1 cellular context compared by ENCODE assay signal in the genomic region with DNA sequence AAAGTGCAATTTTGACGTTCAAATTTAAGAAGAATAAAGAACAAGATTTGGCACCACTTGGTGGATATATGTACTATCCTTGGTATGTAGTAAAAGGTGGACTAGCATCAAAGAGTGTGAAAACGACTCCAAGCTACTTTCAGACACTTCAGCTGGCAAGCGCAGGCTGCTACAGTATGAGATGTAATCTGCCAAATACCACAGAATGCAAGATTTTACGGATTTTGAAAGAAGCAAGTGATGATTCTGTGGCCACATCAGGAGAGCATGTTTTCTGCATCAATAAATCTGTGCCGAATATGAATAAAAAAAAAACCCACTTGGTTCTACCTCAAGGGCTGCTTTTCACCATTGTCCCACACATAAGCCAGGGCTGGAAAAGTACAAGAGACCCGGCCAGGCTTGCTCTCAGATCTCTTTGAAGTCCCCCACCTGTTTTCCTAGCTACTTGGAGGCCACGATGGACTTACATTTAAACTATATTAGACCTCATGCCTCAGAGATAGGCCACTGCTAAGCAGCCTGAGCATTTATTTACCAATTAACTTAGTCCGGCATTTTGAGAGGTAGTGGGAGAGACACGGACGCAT.
A peak's percentile ranks its signal among the peaks of the same experiment; 100 is the strongest.
TF ChIP-seq lines count a peak whose summit lies in the region.

No MANE protein-coding gene starts in this region.

TF ChIP-seq in GM12878, 131 proteins besides CTCF, POLR2A, EP300 and RAD21 (continues in another document):
- TF ChIP-seq, protein P1, sequence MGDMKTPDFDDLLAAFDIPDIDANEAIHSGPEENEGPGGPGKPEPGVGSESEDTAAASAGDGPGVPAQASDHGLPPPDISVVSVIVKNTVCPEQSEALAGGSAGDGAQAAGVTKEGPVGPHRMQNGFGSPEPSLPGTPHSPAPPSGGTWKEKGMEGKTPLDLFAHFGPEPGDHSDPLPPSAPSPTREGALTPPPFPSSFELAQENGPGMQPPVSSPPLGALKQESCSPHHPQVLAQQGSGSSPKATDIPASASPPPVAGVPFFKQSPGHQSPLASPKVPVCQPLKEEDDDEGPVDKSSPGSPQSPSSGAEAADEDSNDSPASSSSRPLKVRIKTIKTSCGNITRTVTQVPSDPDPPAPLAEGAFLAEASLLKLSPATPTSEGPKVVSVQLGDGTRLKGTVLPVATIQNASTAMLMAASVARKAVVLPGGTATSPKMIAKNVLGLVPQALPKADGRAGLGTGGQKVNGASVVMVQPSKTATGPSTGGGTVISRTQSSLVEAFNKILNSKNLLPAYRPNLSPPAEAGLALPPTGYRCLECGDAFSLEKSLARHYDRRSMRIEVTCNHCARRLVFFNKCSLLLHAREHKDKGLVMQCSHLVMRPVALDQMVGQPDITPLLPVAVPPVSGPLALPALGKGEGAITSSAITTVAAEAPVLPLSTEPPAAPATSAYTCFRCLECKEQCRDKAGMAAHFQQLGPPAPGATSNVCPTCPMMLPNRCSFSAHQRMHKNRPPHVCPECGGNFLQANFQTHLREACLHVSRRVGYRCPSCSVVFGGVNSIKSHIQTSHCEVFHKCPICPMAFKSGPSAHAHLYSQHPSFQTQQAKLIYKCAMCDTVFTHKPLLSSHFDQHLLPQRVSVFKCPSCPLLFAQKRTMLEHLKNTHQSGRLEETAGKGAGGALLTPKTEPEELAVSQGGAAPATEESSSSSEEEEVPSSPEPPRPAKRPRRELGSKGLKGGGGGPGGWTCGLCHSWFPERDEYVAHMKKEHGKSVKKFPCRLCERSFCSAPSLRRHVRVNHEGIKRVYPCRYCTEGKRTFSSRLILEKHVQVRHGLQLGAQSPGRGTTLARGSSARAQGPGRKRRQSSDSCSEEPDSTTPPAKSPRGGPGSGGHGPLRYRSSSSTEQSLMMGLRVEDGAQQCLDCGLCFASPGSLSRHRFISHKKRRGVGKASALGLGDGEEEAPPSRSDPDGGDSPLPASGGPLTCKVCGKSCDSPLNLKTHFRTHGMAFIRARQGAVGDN (IDR thresholded peaks at IDR 0.05), result no peak
- TF ChIP-seq, protein P2, sequence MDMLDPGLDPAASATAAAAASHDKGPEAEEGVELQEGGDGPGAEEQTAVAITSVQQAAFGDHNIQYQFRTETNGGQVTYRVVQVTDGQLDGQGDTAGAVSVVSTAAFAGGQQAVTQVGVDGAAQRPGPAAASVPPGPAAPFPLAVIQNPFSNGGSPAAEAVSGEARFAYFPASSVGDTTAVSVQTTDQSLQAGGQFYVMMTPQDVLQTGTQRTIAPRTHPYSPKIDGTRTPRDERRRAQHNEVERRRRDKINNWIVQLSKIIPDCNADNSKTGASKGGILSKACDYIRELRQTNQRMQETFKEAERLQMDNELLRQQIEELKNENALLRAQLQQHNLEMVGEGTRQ (IDR thresholded peaks at IDR 0.05; ENCODE audit: borderline replicate concordance, low read depth, low read length), result no peak
- TF ChIP-seq CBX5 (IDR thresholded peaks at IDR 0.05; ENCODE audit: low read depth) (no peak), JUND (IDR thresholded peaks at IDR 0.05; ENCODE audit: low read depth, low read length) (no peak), POLR2AphosphoS2 (IDR thresholded peaks at IDR 0.05; ENCODE audit: low read depth, low read length) (no peak), RUNX3 (IDR thresholded peaks at IDR 0.05; ENCODE audit: low read length) (peak; percentile 97), SMAD5 (IDR thresholded peaks at IDR 0.05; ENCODE audit: low read depth) (no peak), JUNB (IDR thresholded peaks at IDR 0.05) (peak; percentile 74), DPF2 (IDR thresholded peaks at IDR 0.05) (no peak), ZNF622 (IDR thresholded peaks at IDR 0.05) (no peak), GABPA (IDR thresholded peaks at IDR 0.05; ENCODE audit: low read depth) (0 out of 2 replicates have a peak, but pooled peaks have one; percentile 18), STAT1 (conservative IDR thresholded peaks at IDR 0.05) (no peak), KDM1A (IDR thresholded peaks at IDR 0.05; ENCODE audit: borderline replicate concordance) (no peak), BHLHE40 (IDR thresholded peaks at IDR 0.05; ENCODE audit: borderline replicate concordance in 1 of 2, low read depth in 2 of 2, low read length in 1 of 2) (no peak), BMI1 (IDR thresholded peaks at IDR 0.05; ENCODE audit: borderline replicate concordance) (no peak), ETV6 (conservative IDR thresholded peaks at IDR 0.05 in 1 of 2, IDR thresholded peaks at IDR 0.05 in 1 of 2; ENCODE audit: borderline replicate concordance in 1 of 2, low read depth in 1 of 2) (peak in 1 of 2 experiments; percentile 40; a peak in 1 of 4 replicates), FOXK2 (IDR thresholded peaks at IDR 0.05) (no peak), RB1 (IDR thresholded peaks at IDR 0.05; ENCODE audit: borderline replicate concordance) (no peak), TCF3 (IDR thresholded peaks at IDR 0.05; ENCODE audit: borderline replicate concordance, insufficient read depth, low read depth, low read length) (0 out of 2 replicates have a peak, but pooled peaks have one; percentile 21), LARP7 (IDR thresholded peaks at IDR 0.05) (no peak)
- TF ChIP-seq, protein P3, sequence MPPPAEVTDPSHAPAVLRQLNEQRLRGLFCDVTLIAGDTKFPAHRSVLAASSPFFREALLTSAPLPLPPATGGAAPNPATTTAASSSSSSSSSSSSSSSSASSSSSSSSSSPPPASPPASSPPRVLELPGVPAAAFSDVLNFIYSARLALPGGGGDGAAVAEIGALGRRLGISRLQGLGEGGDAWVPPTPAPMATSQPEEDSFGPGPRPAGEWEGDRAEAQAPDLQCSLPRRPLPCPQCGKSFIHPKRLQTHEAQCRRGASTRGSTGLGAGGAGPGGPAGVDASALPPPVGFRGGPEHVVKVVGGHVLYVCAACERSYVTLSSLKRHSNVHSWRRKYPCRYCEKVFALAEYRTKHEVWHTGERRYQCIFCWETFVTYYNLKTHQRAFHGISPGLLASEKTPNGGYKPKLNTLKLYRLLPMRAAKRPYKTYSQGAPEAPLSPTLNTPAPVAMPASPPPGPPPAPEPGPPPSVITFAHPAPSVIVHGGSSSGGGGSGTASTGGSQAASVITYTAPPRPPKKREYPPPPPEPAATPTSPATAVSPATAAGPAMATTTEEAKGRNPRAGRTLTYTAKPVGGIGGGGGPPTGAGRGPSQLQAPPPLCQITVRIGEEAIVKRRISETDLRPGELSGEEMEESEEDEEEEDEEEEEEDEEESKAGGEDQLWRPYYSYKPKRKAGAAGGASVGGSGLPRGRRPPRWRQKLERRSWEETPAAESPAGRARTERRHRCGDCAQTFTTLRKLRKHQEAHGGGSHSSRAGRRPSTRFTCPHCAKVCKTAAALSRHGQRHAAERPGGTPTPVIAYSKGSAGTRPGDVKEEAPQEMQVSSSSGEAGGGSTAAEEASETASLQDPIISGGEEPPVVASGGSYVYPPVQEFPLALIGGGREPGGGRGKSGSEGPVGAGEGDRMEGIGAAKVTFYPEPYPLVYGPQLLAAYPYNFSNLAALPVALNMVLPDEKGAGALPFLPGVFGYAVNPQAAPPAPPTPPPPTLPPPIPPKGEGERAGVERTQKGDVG (CRISPR knock-in tag; IDR thresholded peaks at IDR 0.05), result no peak
- TF ChIP-seq, protein P4, sequence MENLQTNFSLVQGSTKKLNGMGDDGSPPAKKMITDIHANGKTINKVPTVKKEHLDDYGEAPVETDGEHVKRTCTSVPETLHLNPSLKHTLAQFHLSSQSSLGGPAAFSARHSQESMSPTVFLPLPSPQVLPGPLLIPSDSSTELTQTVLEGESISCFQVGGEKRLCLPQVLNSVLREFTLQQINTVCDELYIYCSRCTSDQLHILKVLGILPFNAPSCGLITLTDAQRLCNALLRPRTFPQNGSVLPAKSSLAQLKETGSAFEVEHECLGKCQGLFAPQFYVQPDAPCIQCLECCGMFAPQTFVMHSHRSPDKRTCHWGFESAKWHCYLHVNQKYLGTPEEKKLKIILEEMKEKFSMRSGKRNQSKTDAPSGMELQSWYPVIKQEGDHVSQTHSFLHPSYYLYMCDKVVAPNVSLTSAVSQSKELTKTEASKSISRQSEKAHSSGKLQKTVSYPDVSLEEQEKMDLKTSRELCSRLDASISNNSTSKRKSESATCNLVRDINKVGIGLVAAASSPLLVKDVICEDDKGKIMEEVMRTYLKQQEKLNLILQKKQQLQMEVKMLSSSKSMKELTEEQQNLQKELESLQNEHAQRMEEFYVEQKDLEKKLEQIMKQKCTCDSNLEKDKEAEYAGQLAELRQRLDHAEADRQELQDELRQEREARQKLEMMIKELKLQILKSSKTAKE (IDR thresholded peaks at IDR 0.05; ENCODE audit: low read depth, poor library complexity, severe bottlenecking), result no peak
- TF ChIP-seq, protein P5, sequence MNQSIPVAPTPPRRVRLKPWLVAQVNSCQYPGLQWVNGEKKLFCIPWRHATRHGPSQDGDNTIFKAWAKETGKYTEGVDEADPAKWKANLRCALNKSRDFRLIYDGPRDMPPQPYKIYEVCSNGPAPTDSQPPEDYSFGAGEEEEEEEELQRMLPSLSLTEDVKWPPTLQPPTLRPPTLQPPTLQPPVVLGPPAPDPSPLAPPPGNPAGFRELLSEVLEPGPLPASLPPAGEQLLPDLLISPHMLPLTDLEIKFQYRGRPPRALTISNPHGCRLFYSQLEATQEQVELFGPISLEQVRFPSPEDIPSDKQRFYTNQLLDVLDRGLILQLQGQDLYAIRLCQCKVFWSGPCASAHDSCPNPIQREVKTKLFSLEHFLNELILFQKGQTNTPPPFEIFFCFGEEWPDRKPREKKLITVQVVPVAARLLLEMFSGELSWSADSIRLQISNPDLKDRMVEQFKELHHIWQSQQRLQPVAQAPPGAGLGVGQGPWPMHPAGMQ (IDR thresholded peaks at IDR 0.05; ENCODE audit: borderline replicate concordance), result no peak
- TF ChIP-seq, protein P6, sequence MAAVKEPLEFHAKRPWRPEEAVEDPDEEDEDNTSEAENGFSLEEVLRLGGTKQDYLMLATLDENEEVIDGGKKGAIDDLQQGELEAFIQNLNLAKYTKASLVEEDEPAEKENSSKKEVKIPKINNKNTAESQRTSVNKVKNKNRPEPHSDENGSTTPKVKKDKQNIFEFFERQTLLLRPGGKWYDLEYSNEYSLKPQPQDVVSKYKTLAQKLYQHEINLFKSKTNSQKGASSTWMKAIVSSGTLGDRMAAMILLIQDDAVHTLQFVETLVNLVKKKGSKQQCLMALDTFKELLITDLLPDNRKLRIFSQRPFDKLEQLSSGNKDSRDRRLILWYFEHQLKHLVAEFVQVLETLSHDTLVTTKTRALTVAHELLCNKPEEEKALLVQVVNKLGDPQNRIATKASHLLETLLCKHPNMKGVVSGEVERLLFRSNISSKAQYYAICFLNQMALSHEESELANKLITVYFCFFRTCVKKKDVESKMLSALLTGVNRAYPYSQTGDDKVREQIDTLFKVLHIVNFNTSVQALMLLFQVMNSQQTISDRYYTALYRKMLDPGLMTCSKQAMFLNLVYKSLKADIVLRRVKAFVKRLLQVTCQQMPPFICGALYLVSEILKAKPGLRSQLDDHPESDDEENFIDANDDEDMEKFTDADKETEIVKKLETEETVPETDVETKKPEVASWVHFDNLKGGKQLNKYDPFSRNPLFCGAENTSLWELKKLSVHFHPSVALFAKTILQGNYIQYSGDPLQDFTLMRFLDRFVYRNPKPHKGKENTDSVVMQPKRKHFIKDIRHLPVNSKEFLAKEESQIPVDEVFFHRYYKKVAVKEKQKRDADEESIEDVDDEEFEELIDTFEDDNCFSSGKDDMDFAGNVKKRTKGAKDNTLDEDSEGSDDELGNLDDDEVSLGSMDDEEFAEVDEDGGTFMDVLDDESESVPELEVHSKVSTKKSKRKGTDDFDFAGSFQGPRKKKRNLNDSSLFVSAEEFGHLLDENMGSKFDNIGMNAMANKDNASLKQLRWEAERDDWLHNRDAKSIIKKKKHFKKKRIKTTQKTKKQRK (IDR thresholded peaks at IDR 0.05; ENCODE audit: low read depth, low read length), result no peak
- TF ChIP-seq, protein P7, sequence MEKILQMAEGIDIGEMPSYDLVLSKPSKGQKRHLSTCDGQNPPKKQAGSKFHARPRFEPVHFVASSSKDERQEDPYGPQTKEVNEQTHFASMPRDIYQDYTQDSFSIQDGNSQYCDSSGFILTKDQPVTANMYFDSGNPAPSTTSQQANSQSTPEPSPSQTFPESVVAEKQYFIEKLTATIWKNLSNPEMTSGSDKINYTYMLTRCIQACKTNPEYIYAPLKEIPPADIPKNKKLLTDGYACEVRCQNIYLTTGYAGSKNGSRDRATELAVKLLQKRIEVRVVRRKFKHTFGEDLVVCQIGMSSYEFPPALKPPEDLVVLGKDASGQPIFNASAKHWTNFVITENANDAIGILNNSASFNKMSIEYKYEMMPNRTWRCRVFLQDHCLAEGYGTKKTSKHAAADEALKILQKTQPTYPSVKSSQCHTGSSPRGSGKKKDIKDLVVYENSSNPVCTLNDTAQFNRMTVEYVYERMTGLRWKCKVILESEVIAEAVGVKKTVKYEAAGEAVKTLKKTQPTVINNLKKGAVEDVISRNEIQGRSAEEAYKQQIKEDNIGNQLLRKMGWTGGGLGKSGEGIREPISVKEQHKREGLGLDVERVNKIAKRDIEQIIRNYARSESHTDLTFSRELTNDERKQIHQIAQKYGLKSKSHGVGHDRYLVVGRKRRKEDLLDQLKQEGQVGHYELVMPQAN (conservative IDR thresholded peaks at IDR 0.05), result no peak
- TF ChIP-seq, protein P8, sequence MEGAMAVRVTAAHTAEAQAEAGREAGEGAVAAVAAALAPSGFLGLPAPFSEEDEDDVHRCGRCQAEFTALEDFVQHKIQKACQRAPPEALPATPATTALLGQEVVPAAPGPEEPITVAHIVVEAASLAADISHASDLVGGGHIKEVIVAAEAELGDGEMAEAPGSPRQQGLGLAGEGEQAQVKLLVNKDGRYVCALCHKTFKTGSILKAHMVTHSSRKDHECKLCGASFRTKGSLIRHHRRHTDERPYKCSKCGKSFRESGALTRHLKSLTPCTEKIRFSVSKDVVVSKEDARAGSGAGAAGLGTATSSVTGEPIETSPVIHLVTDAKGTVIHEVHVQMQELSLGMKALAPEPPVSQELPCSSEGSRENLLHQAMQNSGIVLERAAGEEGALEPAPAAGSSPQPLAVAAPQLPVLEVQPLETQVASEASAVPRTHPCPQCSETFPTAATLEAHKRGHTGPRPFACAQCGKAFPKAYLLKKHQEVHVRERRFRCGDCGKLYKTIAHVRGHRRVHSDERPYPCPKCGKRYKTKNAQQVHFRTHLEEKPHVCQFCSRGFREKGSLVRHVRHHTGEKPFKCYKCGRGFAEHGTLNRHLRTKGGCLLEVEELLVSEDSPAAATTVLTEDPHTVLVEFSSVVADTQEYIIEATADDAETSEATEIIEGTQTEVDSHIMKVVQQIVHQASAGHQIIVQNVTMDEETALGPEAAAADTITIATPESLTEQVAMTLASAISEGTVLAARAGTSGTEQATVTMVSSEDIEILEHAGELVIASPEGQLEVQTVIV (IDR thresholded peaks at IDR 0.05; ENCODE audit: borderline replicate concordance, partially characterized antibody), result no peak
- TF ChIP-seq, protein P9, sequence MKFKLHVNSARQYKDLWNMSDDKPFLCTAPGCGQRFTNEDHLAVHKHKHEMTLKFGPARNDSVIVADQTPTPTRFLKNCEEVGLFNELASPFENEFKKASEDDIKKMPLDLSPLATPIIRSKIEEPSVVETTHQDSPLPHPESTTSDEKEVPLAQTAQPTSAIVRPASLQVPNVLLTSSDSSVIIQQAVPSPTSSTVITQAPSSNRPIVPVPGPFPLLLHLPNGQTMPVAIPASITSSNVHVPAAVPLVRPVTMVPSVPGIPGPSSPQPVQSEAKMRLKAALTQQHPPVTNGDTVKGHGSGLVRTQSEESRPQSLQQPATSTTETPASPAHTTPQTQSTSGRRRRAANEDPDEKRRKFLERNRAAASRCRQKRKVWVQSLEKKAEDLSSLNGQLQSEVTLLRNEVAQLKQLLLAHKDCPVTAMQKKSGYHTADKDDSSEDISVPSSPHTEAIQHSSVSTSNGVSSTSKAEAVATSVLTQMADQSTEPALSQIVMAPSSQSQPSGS (IDR thresholded peaks at IDR 0.05; ENCODE audit: low read length), result 0 out of 2 replicates have a peak, but pooled peaks have one; percentile 49
